In genomic region chr4:23584024-23584423, GRCh38 we compare ENCODE assay signal across 14 cellular contexts.
DNase-seq lines count a peak whose midpoint lies in the region; ATAC-seq and TF ChIP-seq lines count a peak whose summit lies in the region.
"Had no signal": no experiment of that assay in that cellular context is flagged by ENCODE, and none has a peak within 500 bp of the region (broad histone marks: within the 10 kb centered on the region; RNA-seq: fewer than 3 reads in every experiment).

No MANE protein-coding gene starts in this region.

- no peaks in the 10 kb centered on the region for H3K9me1 ChIP-seq in IMR-90 (ENCODE audit: insufficient read depth, low read length)

- WGBS in IMR-90 (ENCODE audit: extremely low coverage in 2 of 2, insufficient read length in 1 of 2), 2 experiments = no CpG with 5 or more reads among the region's 3 CpGs
- WGBS in lower leg skin, 2 donors = 14 to 21% methylated on average over 3 of the region's 3 CpGs

- H3K4me3 Mint-ChIP-seq in GM23338 (no peak overlapping the region), progenitor cell of endocrine pancreas (ENCODE audit: low read depth) (no peak overlapping the region), osteocyte (ENCODE audit: unreplicated experiment) (no peak overlapping the region)
- H3K4me3 Mint-ChIP-seq: CD4-positive, alpha-beta T cell; IgD-negative memory B cell had no signal

- no peak overlapping the region for H2BK20ac ChIP-seq in IMR-90 (ENCODE audit: low read depth, low read length)

- peaks cover 5% of the 10 kb centered on the region; the same call in 1 of the 2 replicates for H3K9me2 ChIP-seq in GM23338 (ENCODE audit: insufficient read depth)

- in situ Hi-C loops in IMR-90 (cut with MboI; ENCODE audit: low sequenced_read_pairs) = no loop called here

- intact Hi-C loops in IMR-90 (cut with micrococcal nuclease) (no loop called here), lower leg skin (cut with DNase I; ENCODE audit: low total_unique reads) (no loop called here)

- no peaks in the 10 kb centered on the region for H3K9me3 ChIP-seq in IMR-90 (ENCODE audit: control insufficient read depth, insufficient read depth, low read length)
- H3K9me3 ChIP-seq: Caco-2 had no signal

- peak overlapping the region; percentile 43; the same call in 1 of the 2 replicates for H3K4me2 ChIP-seq in GM23338
- H3K4me2 ChIP-seq in IMR-90 (ENCODE audit: low read depth, low read length) = no peak overlapping the region

- H2BK120ac ChIP-seq in IMR-90 (ENCODE audit: low read depth, low read length) = no peak overlapping the region

- peak overlapping the region; percentile 36 for H3K27ac Mint-ChIP-seq in GM23338
- H3K27ac Mint-ChIP-seq in progenitor cell of endocrine pancreas = peak overlapping the region; percentile 6
- no peak overlapping the region for H3K27ac Mint-ChIP-seq in osteocyte (ENCODE audit: unreplicated experiment)
- H3K27ac Mint-ChIP-seq: CD4-positive, alpha-beta T cell; IgD-negative memory B cell had no signal

- no peaks in the 10 kb centered on the region for H3K27me3 ChIP-seq in GM23338 (ENCODE audit: insufficient read depth)
- no peaks in the 10 kb centered on the region for H3K27me3 ChIP-seq in IMR-90 (ENCODE audit: control insufficient read depth, insufficient read depth, low read length)

- no peak overlapping the region for H3K4ac ChIP-seq in IMR-90 (ENCODE audit: low read depth, low read length)

- H4K91ac ChIP-seq in IMR-90 (ENCODE audit: insufficient read depth, low read depth, low read length) = no peak overlapping the region

- BruUV-seq in IMR-90 (replicated peaks; lab: Mats Ljungman, UMichigan) = no TSS peak

- H2AK5ac ChIP-seq in IMR-90 (ENCODE audit: low read depth, low read length) = no peak overlapping the region

- no peak overlapping the region for H3K56ac ChIP-seq in IMR-90 (ENCODE audit: extremely low read depth, insufficient read depth, low read length)

- H3K9me3 Mint-ChIP-seq in GM23338 = no peaks in the 10 kb centered on the region
- no peaks in the 10 kb centered on the region for H3K9me3 Mint-ChIP-seq in progenitor cell of endocrine pancreas (ENCODE audit: low read depth)
- no peaks in the 10 kb centered on the region for H3K9me3 Mint-ChIP-seq in osteocyte (ENCODE audit: unreplicated experiment)

- no peak overlapping the region for H3K18ac ChIP-seq in IMR-90 (ENCODE audit: low read depth, low read length)

- no peak overlapping the region for H3K14ac ChIP-seq in IMR-90 (replicated peaks; ENCODE audit: low read depth, low read length)

- CTCF ChIA-PET in IMR-90 (lab: Yijun Ruan, JAX) = no interaction called here

- no peaks in the 10 kb centered on the region for H3K36me3 Mint-ChIP-seq in GM23338 (ENCODE audit: low read depth)
- H3K36me3 Mint-ChIP-seq in progenitor cell of endocrine pancreas (ENCODE audit: insufficient read depth) = no peaks in the 10 kb centered on the region
- no peaks in the 10 kb centered on the region for H3K36me3 Mint-ChIP-seq in osteocyte (ENCODE audit: unreplicated experiment)
- H3K36me3 Mint-ChIP-seq: IgD-negative memory B cell had no signal

- H4K20me1 ChIP-seq in GM23338 (replicated peaks; ENCODE audit: insufficient read depth) (no peaks in the 10 kb centered on the region), IMR-90 (ENCODE audit: insufficient read depth, low read length) (no peaks in the 10 kb centered on the region)

- H2AFZ ChIP-seq in GM23338 (0 out of 2 replicates have a peak overlapping the region, but pooled peaks have one; percentile 75), IMR-90 (replicated peaks; ENCODE audit: low read length, poor library complexity) (no peak overlapping the region)

- H3K4me1 ChIP-seq in GM23338 (ENCODE audit: insufficient read depth) (peaks cover 40% of the 10 kb centered on the region), IMR-90 (ENCODE audit: control insufficient read depth, insufficient read depth, low read length) (no peaks in the 10 kb centered on the region)
- H3K4me1 ChIP-seq: Caco-2 had no signal

- dilution Hi-C loops in IMR-90 (cut with HindIII; ENCODE audit: low sequenced_read_pairs, unreplicated experiment) = no loop called here

- H3K27ac ChIP-seq in GM23338 (ENCODE audit: low read depth) (peak overlapping the region; percentile 79), IMR-90 (ENCODE audit: insufficient read depth, low read length) (no peak overlapping the region)
- H3K27ac ChIP-seq: C4-2B had no signal

- H3K79me1 ChIP-seq in IMR-90 (ENCODE audit: low read depth in 1 of 2, low read length in 2 of 2) = no peaks in the 10 kb centered on the region

- no peak overlapping the region for H3K23ac ChIP-seq in IMR-90 (ENCODE audit: low read depth, low read length)

- no peak overlapping the region for H2BK5ac ChIP-seq in IMR-90 (ENCODE audit: low read depth, low read length, poor library complexity, severe bottlenecking)

- H4K5ac ChIP-seq in IMR-90 (ENCODE audit: low read depth, low read length) = no peak overlapping the region

- TF ChIP-seq POLR2A in IMR-90 (IDR thresholded peaks at IDR 0.05; ENCODE audit: low read depth, low read length) (no peak), lower leg skin (IDR thresholded peaks at IDR 0.05) (no peak)

- H3K4me1 Mint-ChIP-seq in GM23338 (peaks cover 37% of the 10 kb centered on the region), progenitor cell of endocrine pancreas (ENCODE audit: low read depth) (peaks cover 16% of the 10 kb centered on the region), osteocyte (ENCODE audit: unreplicated experiment) (no peaks in the 10 kb centered on the region)
- H3K4me1 Mint-ChIP-seq: IgD-negative memory B cell had no signal

- H2BK15ac ChIP-seq in IMR-90 (ENCODE audit: low read depth, low read length) = no peak overlapping the region

- TF ChIP-seq CTCF in GM23338 (conservative IDR thresholded peaks at IDR 0.05; ENCODE audit: low read depth in 2 of 2) (no peak), IMR-90 (conservative IDR thresholded peaks at IDR 0.05; ENCODE audit: low read depth, low read length) (no peak), progenitor cell of endocrine pancreas (IDR thresholded peaks at IDR 0.05; ENCODE audit: unreplicated experiment) (no peak), osteocyte (IDR thresholded peaks at IDR 0.05) (no peak), lower leg skin (IDR thresholded peaks at IDR 0.05) (no peak)

- no peak for DNase-seq in GM23338 (ENCODE audit: low spot score)
- no peak for DNase-seq in IMR-90
- DNase-seq in astrocyte of the hippocampus (ENCODE audit: low read depth, low spot score) = peak; percentile 2
- DNase-seq in progenitor cell of endocrine pancreas (ENCODE audit: low spot score, unreplicated experiment) = no peak
- DNase-seq in NCI-H2196 (lab: John Stamatoyannopoulos, UW; ENCODE audit: unreplicated experiment) = no peak
- DNase-seq in osteocyte (ENCODE audit: extremely low spot score, unreplicated experiment) = no peak
- no peak for DNase-seq in NCI-H510A (lab: John Stamatoyannopoulos, UW)
- DNase-seq in lower leg skin (ENCODE audit: low spot score in 2 of 2) = no peak
- DNase-seq: AML-193; Caco-2; CD4-positive, alpha-beta T cell; HCEC 1CT had no signal

- POLR2A ChIA-PET in IMR-90 (lab: Charles Lee; ENCODE audit: unreplicated experiment) = no interaction called here

- no peak for TF ChIP-seq RAD21 in IMR-90 (IDR thresholded peaks at IDR 0.05; ENCODE audit: low read length)

- ATAC-seq in GM23338 = no peak
- no peak for ATAC-seq in IMR-90 (ENCODE audit: low read depth)

- H3K27me3 Mint-ChIP-seq in GM23338 (ENCODE audit: insufficient read depth, low read depth, poor library complexity) (no peaks in the 10 kb centered on the region), progenitor cell of endocrine pancreas (no peaks in the 10 kb centered on the region), osteocyte (ENCODE audit: unreplicated experiment) (peaks cover 9% of the 10 kb centered on the region)
- H3K27me3 Mint-ChIP-seq: CD4-positive, alpha-beta T cell; IgD-negative memory B cell had no signal

- no peaks in the 10 kb centered on the region for H3K36me3 ChIP-seq in GM23338 (ENCODE audit: insufficient read depth)
- H3K36me3 ChIP-seq in IMR-90 (ENCODE audit: control insufficient read depth, insufficient read depth, low read length) = no peaks in the 10 kb centered on the region

- H2AK9ac ChIP-seq in IMR-90 (replicated peaks; ENCODE audit: low read depth, low read length, poor library complexity) = no peak overlapping the region

- no peak overlapping the region for H4K8ac ChIP-seq in IMR-90 (ENCODE audit: low read depth in 2 of 2, low read length in 2 of 2)

- no peaks in the 10 kb centered on the region for H3F3A ChIP-seq in GM23338 (replicated peaks; ENCODE audit: low read depth)

- H3K79me2 ChIP-seq in GM23338 (replicated peaks; ENCODE audit: insufficient read depth) = no peaks in the 10 kb centered on the region

- no peak overlapping the region for H3K4me3 ChIP-seq in GM23338
- H3K4me3 ChIP-seq in IMR-90 (ENCODE audit: insufficient read depth, low read depth, low read length) = no peak overlapping the region
- no peak overlapping the region for H3K4me3 ChIP-seq in lower leg skin (ENCODE audit: low read depth, poor library complexity, severe bottlenecking)

- no peak overlapping the region for H3K9ac ChIP-seq in IMR-90 (ENCODE audit: low read depth, low read length)

TF ChIP-seq in GM23338, 12 proteins besides CTCF, POLR2A, EP300 and RAD21:
- TF ChIP-seq CREB1 (CRISPR knock-in tag; IDR thresholded peaks at IDR 0.05; ENCODE audit: low read depth) (no peak), ZNF331 (CRISPR knock-in tag; IDR thresholded peaks at IDR 0.05; ENCODE audit: low read depth) (no peak), NANOG (IDR thresholded peaks at IDR 0.05; ENCODE audit: borderline replicate concordance) (no peak), EZH2phosphoT487 (IDR thresholded peaks at IDR 0.05; ENCODE audit: unreplicated experiment) (no peak), EZH2 (IDR thresholded peaks at IDR 0.05; ENCODE audit: low read depth, unreplicated experiment) (no peak), ZNF114 (CRISPR knock-in tag; IDR thresholded peaks at IDR 0.05) (no peak), STAT1 (IDR thresholded peaks at IDR 0.05; ENCODE audit: unreplicated experiment) (no peak)

TF ChIP-seq in IMR-90, 13 proteins besides CTCF, POLR2A, EP300 and RAD21:
- TF ChIP-seq RFX5 (IDR thresholded peaks at IDR 0.05; ENCODE audit: low read depth, low read length) = no peak
- peak; percentile 76 for TF ChIP-seq NFE2L2 (IDR thresholded peaks at IDR 0.05; ENCODE audit: low read depth, low read length)
- no peak for TF ChIP-seq ELK1 (IDR thresholded peaks at IDR 0.05; ENCODE audit: borderline replicate concordance, low read depth, low read length)
- TF ChIP-seq BHLHE40 (IDR thresholded peaks at IDR 0.05; ENCODE audit: low read depth, low read length) = no peak
